Comparison of ENCODE assay signal across 9 cellular contexts in genomic region chr15:48084759-48085420, GRCh38. TPM values are rescaled to one million over a fixed set of nuclear protein-coding genes. Genes with fewer than 3 reads are reported as not detected.
A peak's percentile ranks its signal among the peaks of the same experiment; 100 is the strongest.
DNase-seq lines count a peak whose midpoint lies in the region; ATAC-seq and TF ChIP-seq lines count a peak whose summit lies in the region.
"Had no signal": no experiment of that assay in that cellular context is flagged by ENCODE, and none has a peak within 500 bp of the region (broad histone marks: within the 10 kb centered on the region; RNA-seq: fewer than 3 reads in every experiment).

No MANE protein-coding gene starts in this region.

- BruUV-seq in PC-3 (replicated peaks; lab: Mats Ljungman, UMichigan) = no TSS peak

- H3K27ac Mint-ChIP-seq in CD4-positive, alpha-beta memory T cell = no peak overlapping the region

- peaks cover 5 to 7% of the 10 kb centered on the region in 2 donors for H3K27me3 Mint-ChIP-seq in CD4-positive, alpha-beta memory T cell

- H3K27ac ChIP-seq in PC-3 (ENCODE audit: low read length) (no peak overlapping the region), right atrium auricular region (no peak overlapping the region)
- H3K27ac ChIP-seq in CD4-positive, alpha-beta memory T cell (ENCODE audit: low read depth, low read length) = no peak overlapping the region

- H3K4me3 Mint-ChIP-seq in CD4-positive, alpha-beta memory T cell = peak overlapping the region in 1 of 8 donors; percentile 31

- H3K4me1 ChIP-seq in PC-3 (ENCODE audit: insufficient read depth, low read length) (no peaks in the 10 kb centered on the region), right atrium auricular region (no peaks in the 10 kb centered on the region)
- no peaks in the 10 kb centered on the region for H3K4me1 ChIP-seq in CD4-positive, alpha-beta memory T cell (ENCODE audit: insufficient read depth, low read length)

- no peaks in the 10 kb centered on the region for H4K20me1 ChIP-seq in PC-3 (ENCODE audit: low read length)

- CTCF ChIA-PET in PC-3 (lab: Charles Lee) = interaction anchor here (0.6 to 1.4 kb wide), 9 partner anchors 38 to 889 kb away, joined by 3 to 11 read pairs (median 3); no protein-coding TSS in a partner anchor
- CTCF ChIA-PET in CD4-positive, alpha-beta memory T cell (lab: Charles Lee; ENCODE audit: partially characterized antibody) = no interaction called here

- no peaks in the 10 kb centered on the region for H3K9me3 ChIP-seq in PC-3 (ENCODE audit: low read length)
- H3K9me3 ChIP-seq in right atrium auricular region = no peaks in the 10 kb centered on the region
- no peaks in the 10 kb centered on the region for H3K9me3 ChIP-seq in CD4-positive, alpha-beta memory T cell (ENCODE audit: control insufficient read depth in 1 of 2, low read length in 2 of 2)

- TF ChIP-seq CTCF in PC-3 (conservative IDR thresholded peaks at IDR 0.05; ENCODE audit: low read depth, low read length) (peak; percentile 60), right atrium auricular region (IDR thresholded peaks at IDR 0.05) (peak in 1 of 2 donors; percentile 37)

- H3K4me3 ChIP-seq in PC-3 (ENCODE audit: low read length) (no peak overlapping the region), right atrium auricular region (no peak overlapping the region)
- H3K4me3 ChIP-seq in CD4-positive, alpha-beta memory T cell (ENCODE audit: low read length in 2 of 2) = no peak overlapping the region

- ATAC-seq in HG03565 (IDR thresholded peaks at IDR 0.05; ENCODE audit: unreplicated experiment) = peak; percentile 78
- ATAC-seq in PC-3 = peak; percentile 63
- ATAC-seq in GM21717 (IDR thresholded peaks at IDR 0.05; ENCODE audit: unreplicated experiment) = no peak

- no peaks in the 10 kb centered on the region for H3K36me3 ChIP-seq in PC-3 (ENCODE audit: low read depth, low read length)
- H3K36me3 ChIP-seq in right atrium auricular region = no peaks in the 10 kb centered on the region
- no peaks in the 10 kb centered on the region for H3K36me3 ChIP-seq in CD4-positive, alpha-beta memory T cell (ENCODE audit: insufficient read depth, low read length)

- H3K9me2 ChIP-seq in PC-3 (replicated peaks; ENCODE audit: low read length) = no peaks in the 10 kb centered on the region

- no peaks in the 10 kb centered on the region for H3K4me1 Mint-ChIP-seq in CD4-positive, alpha-beta memory T cell

- POLR2A ChIA-PET in PC-3 (lab: Charles Lee; ENCODE audit: unreplicated experiment) = no interaction called here
- POLR2A ChIA-PET in CD4-positive, alpha-beta memory T cell (lab: Charles Lee; ENCODE audit: partially characterized antibody) = no interaction called here

- H3K9me3 Mint-ChIP-seq in CD4-positive, alpha-beta memory T cell = peaks cover 0 to 3% (median 0%) of the 10 kb centered on the region in 8 donors

- H3K9ac ChIP-seq in PC-3 (ENCODE audit: low read length) = no peak overlapping the region

- no peak overlapping the region for H2AFZ ChIP-seq in PC-3 (ENCODE audit: low read length)

- no peak overlapping the region for H3K4me2 ChIP-seq in PC-3 (ENCODE audit: low read length)

- DNase-seq in ELF-1 (ENCODE audit: low read depth, low spot score) (peak; percentile 27), PC-3 (peak; percentile 37), iPS DF 19.7 (ENCODE audit: low read depth, low spot score) (peak; percentile 45), globus pallidus (ENCODE audit: low spot score) (no peak), right atrium auricular region (ENCODE audit: low spot score) (no peak)
- no peak for DNase-seq in CD4-positive, alpha-beta memory T cell

- no peaks in the 10 kb centered on the region for H3K36me3 Mint-ChIP-seq in CD4-positive, alpha-beta memory T cell

- intact Hi-C loops in PC-3 (cut with micrococcal nuclease) = loop anchor here (1.0 to 5.0 kb wide), 4 partner anchors 60 to 888 kb away; partner anchors contain the start of gene SEMA6D
- intact Hi-C loops in CD4-positive, alpha-beta memory T cell (cut with micrococcal nuclease) = no loop called here

- no peaks in the 10 kb centered on the region for H3F3A ChIP-seq in PC-3 (ENCODE audit: low read length, unreplicated experiment)

- peaks cover 16% of the 10 kb centered on the region for H3K27me3 ChIP-seq in PC-3 (ENCODE audit: low read length)
- no peaks in the 10 kb centered on the region for H3K27me3 ChIP-seq in right atrium auricular region
- no peaks in the 10 kb centered on the region for H3K27me3 ChIP-seq in CD4-positive, alpha-beta memory T cell (ENCODE audit: insufficient read depth, low read length)

- no peaks in the 10 kb centered on the region for H3K79me2 ChIP-seq in PC-3 (ENCODE audit: low read length)

RNA-seq across cellular contexts. Expression of gene SLC24A5, which starts 35.9 kb away (rescaled TPM):
- not detected in 2 replicates for total RNA-seq in PC-3 (2014; rRNA removed)
- total RNA-seq in right atrium auricular region = not detected
- not detected for total RNA-seq in CD4-positive, alpha-beta memory T cell
- polyA plus RNA-seq in CD4-positive, alpha-beta memory T cell = not detected
- total RNA-seq: temporal lobe had no signal

Comparison
In these comparisons a context has a peak if more than half of its experiments do, and no peak if none do; other contexts are left out.
1. DNase-seq: peak in ELF-1 (single experiment), PC-3 (single experiment) and iPS DF 19.7 (single experiment); none in globus pallidus (single experiment), right atrium auricular region (single experiment) and CD4-positive, alpha-beta memory T cell (0 of 5).